8 cellular contexts compared by ENCODE assay signal in the genomic region with DNA sequence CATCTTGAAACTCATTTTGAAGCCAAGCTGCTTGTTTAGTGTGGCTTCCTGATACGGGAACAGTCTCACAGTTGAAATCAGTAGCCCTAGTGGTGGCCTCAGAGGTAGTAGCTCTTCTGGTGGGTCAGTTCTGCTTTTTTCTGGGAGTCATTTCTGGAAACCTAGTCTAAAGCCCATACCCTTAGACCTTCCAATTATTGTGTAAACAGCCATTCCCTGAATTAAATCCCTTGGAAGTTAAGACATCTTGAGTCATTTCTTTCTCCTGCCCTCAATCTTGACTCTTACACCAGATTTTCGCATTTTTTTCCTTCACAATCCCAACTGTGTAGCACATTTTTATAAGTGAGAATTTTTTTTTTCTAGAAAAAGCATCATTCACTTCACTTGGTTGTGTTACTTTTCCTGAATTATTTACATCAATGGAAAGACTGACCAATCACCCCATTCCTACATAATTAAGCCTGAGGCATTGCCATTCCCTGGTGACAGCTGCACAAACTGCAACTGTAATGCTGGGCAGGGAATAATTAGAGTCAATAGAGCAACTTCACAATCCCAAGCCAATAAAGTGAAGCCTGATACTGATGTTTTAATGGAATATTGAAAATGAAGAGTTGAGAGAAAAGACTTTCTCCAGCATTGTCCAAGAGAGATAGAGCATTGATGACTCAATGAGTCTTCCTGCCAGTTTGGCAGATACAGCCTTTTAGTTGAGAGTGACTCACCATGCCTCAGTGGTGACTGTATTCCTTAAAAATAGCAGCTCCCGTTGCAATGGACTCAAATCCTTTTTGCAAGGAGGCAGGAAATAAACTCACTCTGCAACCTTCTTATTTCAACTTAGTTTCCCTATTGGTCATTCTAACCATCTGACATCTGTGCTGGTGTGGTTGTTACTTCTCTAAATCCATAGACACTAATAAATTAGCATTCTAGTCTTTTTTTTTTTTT.
DNase-seq lines count a peak whose midpoint lies in the region; ATAC-seq, FAIRE-seq and TF ChIP-seq lines count a peak whose summit lies in the region.

No MANE protein-coding gene starts in this region.

- DNase-seq in GM10266 (ENCODE audit: extremely low spot score), result peak; percentile 11
- DNase-seq in SKM-1 (lab: John Stamatoyannopoulos, UW; ENCODE audit: unreplicated experiment), result peak; percentile 44
- DNase-seq in glomerular visceral epithelial cell (ENCODE audit: extremely low spot score), result peak; percentile 82
- DNase-seq in UCSD-AML1 (lab: John Stamatoyannopoulos, UW; ENCODE audit: unreplicated experiment), result no peak
- no peak for DNase-seq in GM19239 (ENCODE audit: insufficient read length, low spot score)

- no peak for TF ChIP-seq CTCF in GM10266 (IDR thresholded peaks at IDR 0.05; ENCODE audit: control insufficient read depth, insufficient read depth, low read depth, missing control alignments)

- H3K27ac ChIP-seq in skin epidermis, result peak overlapping the region in 14 of 21 experiments; percentile 6 to 75 (median 50)

- ATAC-seq in HG02981 (IDR thresholded peaks at IDR 0.05; ENCODE audit: unreplicated experiment) (peak; percentile 78), HG02840 (IDR thresholded peaks at IDR 0.05; ENCODE audit: low FRiP score, unreplicated experiment) (no peak)

- FAIRE-seq in GM19239 (lab: Jason Lieb, UNC), result no peak

- no peak overlapping the region for H3K4me3 ChIP-seq in skin epidermis

Comparison
In these comparisons a context has a peak if more than half of its experiments do, and no peak if none do; other contexts are left out.
1. DNase-seq: peak in GM10266 (single experiment), SKM-1 (single experiment) and glomerular visceral epithelial cell (single experiment); none in UCSD-AML1 (single experiment) and GM19239 (single experiment).